Comparison of ENCODE assay signal across 28 cellular contexts in the genomic region with DNA sequence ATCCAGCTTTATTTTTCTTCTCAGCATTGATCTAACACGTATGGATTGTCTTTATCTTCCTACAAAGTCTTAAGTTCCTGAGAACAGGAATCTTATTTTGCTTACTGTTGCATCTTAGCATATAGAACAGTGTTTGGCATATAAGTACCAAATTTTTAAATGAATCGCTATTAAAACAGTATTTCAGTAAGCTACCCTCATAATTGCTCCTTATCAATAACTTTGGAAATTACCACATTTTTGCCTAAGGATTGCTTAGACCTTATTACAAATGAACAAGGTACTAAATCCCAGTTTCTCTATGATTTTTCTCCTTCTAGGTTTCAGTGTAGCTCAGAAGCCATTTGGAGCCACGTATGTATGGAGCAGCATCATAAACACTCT.
"Had no signal": no experiment of that assay in that cellular context is flagged by ENCODE, and none has a peak within 500 bp of the region (broad histone marks: within the 10 kb centered on the region; RNA-seq: fewer than 3 reads in every experiment).

No MANE protein-coding gene starts in this region.

- ATAC-seq: stimulated activated effector memory CD8-positive, alpha-beta T cell treated with anti-CD3 and anti-CD28 coated beads, Interleukin-12 subunit alpha, Interleukin-12 subunit beta, amount 100 ng/mL, for 72 hours; stimulated activated memory B cell treated with anti-CD40 and anti-IgM and Interleukin-4, amounts not matched to agents 10 μg/mL and 1 μg/mL and 100 μg/mL, for 72 hours; stimulated activated naive B cell treated with anti-CD40 and anti-IgM and Interleukin-4, amounts not matched to agents 10 μg/mL and 1 μg/mL and 100 μg/mL, for 72 hours; stimulated activated naive CD8-positive, alpha-beta T cell treated with anti-CD3 and anti-CD28 coated beads, Interleukin-15, amount 100 ng/mL, for 72 hours; stimulated activated naive CD8-positive, alpha-beta T cell treated with anti-CD3 and anti-CD28 coated beads, Interleukin-15, Interleukin-2, amounts not matched to agents 100 U/mL and 50 U/mL, for 24 hours; upper lobe of right lung had no signal

- DNase-seq: stimulated activated CD4-positive, alpha-beta T cell treated with anti-CD3 and anti-CD28 coated beads, Interleukin-2, amount 100 ng/mL, for 48 hours; stimulated activated CD4-positive, alpha-beta T cell treated with anti-CD3 and anti-CD28 coated beads, Interleukin-4, amount 100 ng/mL, for 1 hour; stimulated activated CD4-positive, alpha-beta T cell treated with anti-CD3 and anti-CD28 coated beads, Interleukin-4, amount 100 ng/mL, for 24 hours; stimulated activated CD4-positive, alpha-beta T cell treated with anti-CD3 and anti-CD28 coated beads, Interleukin-4, amount 100 ng/mL, for 4 hours; stimulated activated CD8-positive, alpha-beta memory T cell treated with anti-CD3 and anti-CD28 coated beads, Interleukin-4, amount 100 ng/mL, for 48 hours; stimulated activated naive B cell treated with anti-CD40 and anti-IgM and Interleukin-4, amounts not matched to agents 10 μg/mL and 1 μg/mL and 100 μg/mL, for 72 hours; stimulated activated naive CD4-positive, alpha-beta T cell; stimulated activated naive CD4-positive, alpha-beta T cell treated with Interleukin-2 at 50 U/mL for 16 hours; stimulated activated naive CD8-positive, alpha-beta T cell treated with anti-CD3 and anti-CD28 coated beads, Interleukin-15, amount 100 ng/mL, for 72 hours; stimulated activated naive CD8-positive, alpha-beta T cell treated with anti-CD3 and anti-CD28 coated beads, Interleukin-15, Interleukin-2, amounts not matched to agents 100 U/mL and 50 U/mL, for 24 hours; stomach; substantia nigra; testis; thyroid gland; tibial artery; transverse colon; trophoblast cell; upper lobe of left lung; upper lobe of right lung; uterus had no signal

- H3K4me3 Mint-ChIP-seq: stimulated activated effector memory CD8-positive, alpha-beta T cell treated with anti-CD3 and anti-CD28 coated beads, Interleukin-12 subunit alpha, Interleukin-12 subunit beta, amount 100 ng/mL, for 72 hours; stimulated activated memory B cell treated with anti-CD40 and anti-IgM and Interleukin-4, amounts not matched to agents 10 μg/mL and 1 μg/mL and 100 μg/mL, for 72 hours; stimulated activated naive B cell treated with anti-CD40 and anti-IgM and Interleukin-4, amounts not matched to agents 10 μg/mL and 1 μg/mL and 100 μg/mL, for 72 hours; stimulated activated naive CD8-positive, alpha-beta T cell treated with anti-CD3 and anti-CD28 coated beads, Interleukin-15, amount 100 ng/mL, for 72 hours; stimulated activated naive CD8-positive, alpha-beta T cell treated with anti-CD3 and anti-CD28 coated beads, Interleukin-15, Interleukin-2, amounts not matched to agents 100 ng/mL and 50 ng/mL, for 24 hours; type B pancreatic cell had no signal

- H3K27ac ChIP-seq: stomach, suprapubic skin, testis, thoracic aorta, thyroid gland, tibial artery, transverse colon, upper lobe of left lung, upper lobe of right lung, uterus, vagina had no signal

- H3K9me3 Mint-ChIP-seq: stimulated activated effector memory CD8-positive, alpha-beta T cell treated with anti-CD3 and anti-CD28 coated beads, Interleukin-12 subunit alpha, Interleukin-12 subunit beta, amount 100 ng/mL, for 72 hours; stimulated activated memory B cell treated with anti-CD40 and anti-IgM and Interleukin-4, amounts not matched to agents 10 μg/mL and 1 μg/mL and 100 μg/mL, for 72 hours; stimulated activated naive B cell treated with anti-CD40 and anti-IgM and Interleukin-4, amounts not matched to agents 10 μg/mL and 1 μg/mL and 100 μg/mL, for 72 hours; stimulated activated naive CD8-positive, alpha-beta T cell treated with anti-CD3 and anti-CD28 coated beads, Interleukin-15, amount 100 ng/mL, for 72 hours; stimulated activated naive CD8-positive, alpha-beta T cell treated with anti-CD3 and anti-CD28 coated beads, Interleukin-15, Interleukin-2, amounts not matched to agents 100 ng/mL and 50 ng/mL, for 24 hours; type B pancreatic cell had no signal

- H3K9me3 ChIP-seq: stomach, suprapubic skin, testis, thoracic aorta, thyroid gland, tibial artery, tibial nerve, transverse colon, upper lobe of left lung, upper lobe of right lung, uterus, vagina had no signal

- H3K4me1 Mint-ChIP-seq: stimulated activated effector memory CD8-positive, alpha-beta T cell treated with anti-CD3 and anti-CD28 coated beads, Interleukin-12 subunit alpha, Interleukin-12 subunit beta, amount 100 ng/mL, for 72 hours; stimulated activated memory B cell treated with anti-CD40 and anti-IgM and Interleukin-4, amounts not matched to agents 10 μg/mL and 1 μg/mL and 100 μg/mL, for 72 hours; stimulated activated naive B cell treated with anti-CD40 and anti-IgM and Interleukin-4, amounts not matched to agents 10 μg/mL and 1 μg/mL and 100 μg/mL, for 72 hours had no signal

- H3K36me3 ChIP-seq: suprapubic skin, thoracic aorta, thyroid gland, tibial artery, tibial nerve, transverse colon, upper lobe of left lung, upper lobe of right lung, uterus, vagina had no signal

- H3K27me3 Mint-ChIP-seq: stimulated activated naive B cell treated with anti-CD40 and anti-IgM and Interleukin-4, amounts not matched to agents 10 μg/mL and 1 μg/mL and 100 μg/mL, for 72 hours; stimulated activated naive CD8-positive, alpha-beta T cell treated with anti-CD3 and anti-CD28 coated beads, Interleukin-15, amount 100 ng/mL, for 72 hours; stimulated activated naive CD8-positive, alpha-beta T cell treated with anti-CD3 and anti-CD28 coated beads, Interleukin-15, Interleukin-2, amounts not matched to agents 100 ng/mL and 50 ng/mL, for 24 hours had no signal

- H3K4me1 ChIP-seq: suprapubic skin, testis, thyroid gland, tibial artery, upper lobe of left lung, upper lobe of right lung, uterus had no signal

- H3K27me3 ChIP-seq: stomach, suprapubic skin, testis, thyroid gland, tibial artery, tibial nerve, transverse colon, upper lobe of left lung, uterus, vagina had no signal

- H3K27ac Mint-ChIP-seq: stimulated activated effector memory CD8-positive, alpha-beta T cell treated with anti-CD3 and anti-CD28 coated beads, Interleukin-12 subunit alpha, Interleukin-12 subunit beta, amount 100 ng/mL, for 72 hours; stimulated activated memory B cell treated with anti-CD40 and anti-IgM and Interleukin-4, amounts not matched to agents 10 μg/mL and 1 μg/mL and 100 μg/mL, for 72 hours; stimulated activated naive B cell treated with anti-CD40 and anti-IgM and Interleukin-4, amounts not matched to agents 10 μg/mL and 1 μg/mL and 100 μg/mL, for 72 hours; stimulated activated naive CD8-positive, alpha-beta T cell treated with anti-CD3 and anti-CD28 coated beads, Interleukin-15, Interleukin-2, amounts not matched to agents 100 ng/mL and 50 ng/mL, for 24 hours; type B pancreatic cell had no signal

- H3K4me3 ChIP-seq: stomach, suprapubic skin, testis, thoracic aorta, thyroid gland, tibial artery, tibial nerve, transverse colon, upper lobe of left lung, upper lobe of right lung, uterus, vagina had no signal

- H3K36me3 Mint-ChIP-seq: stimulated activated effector memory CD8-positive, alpha-beta T cell treated with anti-CD3 and anti-CD28 coated beads, Interleukin-12 subunit alpha, Interleukin-12 subunit beta, amount 100 ng/mL, for 72 hours; stimulated activated memory B cell treated with anti-CD40 and anti-IgM and Interleukin-4, amounts not matched to agents 10 μg/mL and 1 μg/mL and 100 μg/mL, for 72 hours; stimulated activated naive B cell treated with anti-CD40 and anti-IgM and Interleukin-4, amounts not matched to agents 10 μg/mL and 1 μg/mL and 100 μg/mL, for 72 hours; type B pancreatic cell had no signal
